ENCODE assay signal across 11 cellular contexts in genomic region chr10:58475322-58476277, GRCh38. TPM values are rescaled to one million over a fixed set of nuclear protein-coding genes. Genes with fewer than 3 reads are reported as not detected.
DNase-seq lines count a peak whose midpoint lies in the region; ATAC-seq, FAIRE-seq and TF ChIP-seq lines count a peak whose summit lies in the region.
"Had no signal": no experiment of that assay in that cellular context is flagged by ENCODE, and none has a peak within 500 bp of the region (broad histone marks: within the 10 kb centered on the region; RNA-seq: fewer than 3 reads in every experiment).

No MANE protein-coding gene starts in this region.

- no peaks in the 10 kb centered on the region for H3K9me3 Mint-ChIP-seq in type B pancreatic cell
- H3K9me3 Mint-ChIP-seq in activated CD8-positive, alpha-beta T cell treated with anti-CD3 and anti-CD28 coated beads, Interleukin-2, amount 10 ng/mL, durations not matched to agents 7 days and 5 days (ENCODE audit: insufficient read depth), result no peaks in the 10 kb centered on the region
- H3K9me3 Mint-ChIP-seq: activated naive CD8-positive, alpha-beta T cell treated with anti-CD3 and anti-CD28 coated beads, Interleukin-2, amount 10 ng/mL, durations not matched to agents 7 days and 5 days had no signal

- no peak for FAIRE-seq in bronchial epithelial cell (lab: Jason Lieb, UNC)
- FAIRE-seq: pancreas had no signal

- H3K4me3 ChIP-seq in bronchial epithelial cell (ENCODE audit: low read depth, low read length), result no peak overlapping the region
- H3K4me3 ChIP-seq: pancreas had no signal

- DNase-seq in HT1080 (ENCODE audit: low read depth) (peak; percentile 80), bronchial epithelial cell (ENCODE audit: low read depth) (peak; percentile 10), kidney tubule cell (ENCODE audit: low spot score) (peak; percentile 60), type B pancreatic cell (ENCODE audit: extremely low spot score, unreplicated experiment) (no peak), hypothalamus (lab: John Stamatoyannopoulos, UW) (no peak), activated gamma-delta T cell treated with Interleukin-2 at 50 U/mL for 16 hours (no peak)
- no peak for DNase-seq in activated CD8-positive, alpha-beta T cell treated with anti-CD3 and anti-CD28 coated beads, Interleukin-2, amount 10 ng/mL, durations not matched to agents 7 days and 5 days
- DNase-seq: activated naive CD8-positive, alpha-beta T cell treated with anti-CD3 and anti-CD28 coated beads, Interleukin-2, amount 10 ng/mL, durations not matched to agents 7 days and 5 days; head of caudate nucleus; pancreas had no signal

- peak overlapping the region; percentile 12 for H3K4me3 Mint-ChIP-seq in type B pancreatic cell
- no peak overlapping the region for H3K4me3 Mint-ChIP-seq in activated CD8-positive, alpha-beta T cell treated with anti-CD3 and anti-CD28 coated beads, Interleukin-2, amount 10 ng/mL, durations not matched to agents 7 days and 5 days
- H3K4me3 Mint-ChIP-seq: activated naive CD8-positive, alpha-beta T cell treated with anti-CD3 and anti-CD28 coated beads, Interleukin-2, amount 10 ng/mL, durations not matched to agents 7 days and 5 days had no signal

- TF ChIP-seq CTCF in bronchial epithelial cell (IDR thresholded peaks at IDR 0.05; ENCODE audit: insufficient read depth, low read length, severe bottlenecking) (no peak), type B pancreatic cell (conservative IDR thresholded peaks at IDR 0.05) (no peak)

- CTCF ChIA-PET in activated CD8-positive, alpha-beta T cell treated with anti-CD3 and anti-CD28 coated beads, Interleukin-2, amount 10 ng/mL, durations not matched to agents 7 days and 5 days (lab: Charles Lee), result no interaction called here

- H3K27ac Mint-ChIP-seq in type B pancreatic cell, result peak overlapping the region; percentile 6
- H3K27ac Mint-ChIP-seq in activated CD8-positive, alpha-beta T cell treated with anti-CD3 and anti-CD28 coated beads, Interleukin-2, amount 10 ng/mL, durations not matched to agents 7 days and 5 days, result no peak overlapping the region
- H3K27ac Mint-ChIP-seq: activated naive CD8-positive, alpha-beta T cell treated with anti-CD3 and anti-CD28 coated beads, Interleukin-2, amount 10 ng/mL, durations not matched to agents 7 days and 5 days had no signal

- ATAC-seq in GM18861 (IDR thresholded peaks at IDR 0.05; ENCODE audit: unreplicated experiment), result no peak
- ATAC-seq in activated CD8-positive, alpha-beta T cell treated with anti-CD3 and anti-CD28 coated beads, Interleukin-2, amount 10 ng/mL, durations not matched to agents 7 days and 5 days, result no peak

- H3K27me3 ChIP-seq in bronchial epithelial cell (ENCODE audit: control insufficient read depth, insufficient read depth, low read length), result no peaks in the 10 kb centered on the region
- H3K27me3 ChIP-seq: pancreas had no signal

- H3K36me3 Mint-ChIP-seq in type B pancreatic cell, result no peaks in the 10 kb centered on the region
- no peaks in the 10 kb centered on the region for H3K36me3 Mint-ChIP-seq in activated CD8-positive, alpha-beta T cell treated with anti-CD3 and anti-CD28 coated beads, Interleukin-2, amount 10 ng/mL, durations not matched to agents 7 days and 5 days (ENCODE audit: low read depth)
- H3K36me3 Mint-ChIP-seq: activated naive CD8-positive, alpha-beta T cell treated with anti-CD3 and anti-CD28 coated beads, Interleukin-2, amount 10 ng/mL, durations not matched to agents 7 days and 5 days had no signal

- H3K4me1 Mint-ChIP-seq in type B pancreatic cell (ENCODE audit: unreplicated experiment), result peaks cover 13% of the 10 kb centered on the region
- peaks cover 20% of the 10 kb centered on the region for H3K4me1 Mint-ChIP-seq in activated CD8-positive, alpha-beta T cell treated with anti-CD3 and anti-CD28 coated beads, Interleukin-2, amount 10 ng/mL, durations not matched to agents 7 days and 5 days (ENCODE audit: low read depth)

- H3K36me3 ChIP-seq in bronchial epithelial cell (ENCODE audit: control insufficient read depth, insufficient read depth, low read length), result no peaks in the 10 kb centered on the region
- H3K36me3 ChIP-seq: pancreas had no signal

- peaks cover 3% of the 10 kb centered on the region for H3K27me3 Mint-ChIP-seq in type B pancreatic cell
- peaks cover 19% of the 10 kb centered on the region for H3K27me3 Mint-ChIP-seq in activated CD8-positive, alpha-beta T cell treated with anti-CD3 and anti-CD28 coated beads, Interleukin-2, amount 10 ng/mL, durations not matched to agents 7 days and 5 days (ENCODE audit: low read depth)

- POLR2A ChIA-PET in activated CD8-positive, alpha-beta T cell treated with anti-CD3 and anti-CD28 coated beads, Interleukin-2, amount 10 ng/mL, durations not matched to agents 7 days and 5 days (lab: Charles Lee), result no interaction called here

RNA-seq across cellular contexts. Expression of gene BICC1, which starts 37.1 kb away (rescaled TPM):
- 7.9 and 8.7 TPM in 2 replicates for total RNA-seq in HT1080 (2014; rRNA removed; shearing (Covaris generic))
- polyA plus RNA-seq in HT1080 (2015; cell fraction: cytosol; rRNA removed), result 2.7 and 3.5 TPM in 2 replicates
- 3.0 and 3.2 TPM in 2 replicates for polyA plus RNA-seq in HT1080 (2015; cell fraction: nucleus; rRNA removed)
- 0.13 and 1.1 TPM in 2 replicates for total RNA-seq in bronchial epithelial cell
- total RNA-seq in type B pancreatic cell (ENCODE audit: low replicate concordance), result 8.6 and 15.2 TPM in 2 replicates
- not detected for total RNA-seq in activated CD8-positive, alpha-beta T cell treated with anti-CD3 and anti-CD28 coated beads, Interleukin-2, amount 10 ng/mL, durations not matched to agents 7 days and 5 days

Comparison
In these comparisons a context has a peak if more than half of its experiments do, and no peak if none do; other contexts are left out.
1. DNase-seq: peak in HT1080 (single experiment), bronchial epithelial cell (single experiment) and kidney tubule cell (single experiment); none in type B pancreatic cell (single experiment), activated CD8-positive, alpha-beta T cell treated with anti-CD3 and anti-CD28 coated beads, Interleukin-2, amount 10 ng/mL, durations not matched to agents 7 days and 5 days (single experiment), hypothalamus (0 of 51) and activated gamma-delta T cell treated with Interleukin-2 at 50 U/mL for 16 hours (single experiment).